28 cellular contexts compared by ENCODE assay signal in the genomic region with DNA sequence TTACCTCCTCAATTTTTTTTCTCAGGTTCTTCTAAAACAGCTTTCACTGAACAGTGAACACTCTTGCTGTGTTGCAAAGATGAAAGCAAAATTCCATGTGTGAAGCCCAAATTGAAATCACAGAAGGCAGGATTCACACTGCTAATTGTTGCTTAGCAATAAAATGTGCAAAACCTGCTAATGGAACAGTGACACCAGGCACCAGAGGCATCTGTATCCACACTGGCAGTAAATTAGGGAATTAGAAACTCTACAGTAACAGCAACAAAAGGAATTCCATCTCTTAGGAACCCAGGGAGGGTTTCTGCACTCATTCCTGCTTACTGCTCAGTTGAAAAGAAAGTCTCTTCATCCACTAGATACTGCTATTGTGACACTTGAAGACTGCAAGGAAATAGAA.
"Had no signal": no experiment of that assay in that cellular context is flagged by ENCODE, and none has a peak within 500 bp of the region (broad histone marks: within the 10 kb centered on the region; RNA-seq: fewer than 3 reads in every experiment).

No MANE protein-coding gene starts in this region.

- H3K27ac Mint-ChIP-seq: naive thymus-derived CD4-positive, alpha-beta T cell; nephron; stimulated activated naive B cell treated with anti-CD40 and anti-IgM and Interleukin-4, amounts not matched to agents 10 μg/mL and 1 μg/mL and 100 μg/mL, for 72 hours; stimulated activated naive CD8-positive, alpha-beta T cell treated with anti-CD3 and anti-CD28 coated beads, Interleukin-15, Interleukin-2, amounts not matched to agents 100 ng/mL and 50 ng/mL, for 24 hours had no signal

- H3K4me3 ChIP-seq: dorsolateral prefrontal cortex, gastrocnemius medialis, heart left ventricle, hepatocyte, left lung, ovary, psoas muscle, skin epidermis, thoracic aorta, tibial nerve, upper lobe of left lung had no signal

- H3K27ac ChIP-seq: epithelial cell of prostate, gastrocnemius medialis, heart left ventricle, left lung, ovary, psoas muscle, skin epidermis, thoracic aorta, tibial nerve, upper lobe of left lung had no signal

- DNase-seq: dorsolateral prefrontal cortex; effector CD4-positive, alpha-beta T cell; foreskin fibroblast; gastrocnemius medialis; heart left ventricle; kidney; left lung; mammary epithelial cell; mesendoderm; midbrain; naive thymus-derived CD4-positive, alpha-beta T cell; occipital lobe; ovary; posterior cingulate gyrus; psoas muscle; stimulated activated CD4-positive, alpha-beta T cell treated with anti-CD3 and anti-CD28 coated beads, Interleukin-15, amount 100 ng/mL, for 24 hours; stimulated activated CD4-positive, alpha-beta T cell treated with anti-CD3 and anti-CD28 coated beads, Interleukin-2, amount 100 ng/mL, for 48 hours; stimulated activated naive B cell treated with anti-CD40 and anti-IgM and Interleukin-4, amounts not matched to agents 10 μg/mL and 1 μg/mL and 100 μg/mL, for 72 hours; upper lobe of left lung had no signal

- H3K4me1 Mint-ChIP-seq: naive thymus-derived CD4-positive, alpha-beta T cell; nephron; stimulated activated naive B cell treated with anti-CD40 and anti-IgM and Interleukin-4, amounts not matched to agents 10 μg/mL and 1 μg/mL and 100 μg/mL, for 72 hours had no signal

- H3K4me3 Mint-ChIP-seq: naive thymus-derived CD4-positive, alpha-beta T cell; nephron; stimulated activated naive B cell treated with anti-CD40 and anti-IgM and Interleukin-4, amounts not matched to agents 10 μg/mL and 1 μg/mL and 100 μg/mL, for 72 hours; stimulated activated naive CD8-positive, alpha-beta T cell treated with anti-CD3 and anti-CD28 coated beads, Interleukin-15, Interleukin-2, amounts not matched to agents 100 ng/mL and 50 ng/mL, for 24 hours had no signal

- H3K27me3 ChIP-seq: dorsolateral prefrontal cortex, gastrocnemius medialis, heart left ventricle, hepatocyte, left lung, ovary, tibial nerve, upper lobe of left lung had no signal

- H3K36me3 ChIP-seq: gastrocnemius medialis, heart left ventricle, left lung, ovary, thoracic aorta, tibial nerve, upper lobe of left lung had no signal

- ATAC-seq: esophagus mucosa; gastrocnemius medialis; heart left ventricle; left lung; naive thymus-derived CD4-positive, alpha-beta T cell; psoas muscle; right cardiac atrium; stimulated activated naive B cell treated with anti-CD40 and anti-IgM and Interleukin-4, amounts not matched to agents 10 μg/mL and 1 μg/mL and 100 μg/mL, for 72 hours had no signal

- H3K9me3 ChIP-seq: ovary, psoas muscle, thoracic aorta had no signal

- H3K4me1 ChIP-seq: heart left ventricle, left lung, psoas muscle, tibial nerve, upper lobe of left lung had no signal
